Comparison of ENCODE assay signal across 27 cellular contexts in the genomic region with DNA sequence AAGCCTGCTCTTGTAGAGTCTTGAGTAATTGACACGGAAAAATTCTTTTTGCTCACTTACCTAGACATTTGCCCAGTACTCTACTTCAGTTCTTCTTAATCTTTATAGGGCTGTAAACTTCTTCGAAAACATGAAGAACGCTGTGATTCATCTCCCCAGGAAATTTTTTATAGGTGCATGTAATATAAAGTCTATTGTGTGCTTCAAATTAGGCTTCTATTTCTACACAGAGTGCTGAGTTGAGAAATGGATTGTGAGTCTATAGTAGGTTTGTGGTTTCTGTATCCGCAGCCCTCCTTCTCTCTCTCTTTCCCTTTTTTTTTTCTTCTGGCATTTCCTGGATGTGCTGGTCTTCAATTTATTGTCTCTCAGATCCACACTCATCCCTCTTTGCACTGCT.
DNase-seq lines count a peak whose midpoint lies in the region; ATAC-seq and TF ChIP-seq lines count a peak whose summit lies in the region.
"Had no signal": no experiment of that assay in that cellular context is flagged by ENCODE, and none has a peak within 500 bp of the region (broad histone marks: within the 10 kb centered on the region; RNA-seq: fewer than 3 reads in every experiment).

No MANE protein-coding gene starts in this region.

- DNase-seq in EH (ENCODE audit: low read depth), result peak; percentile 74
- peak; percentile 17 for DNase-seq in HFF-Myc (ENCODE audit: extremely low read depth, low read depth)
- DNase-seq in mammary epithelial cell, result peak; percentile 90
- peak; percentile 13 for DNase-seq in stromal cell of bone marrow (ENCODE audit: low read depth)
- DNase-seq in DMS153 treated with DMSO at 0.1 percent for 48 hours (lab: John Stamatoyannopoulos, UW; ENCODE audit: unreplicated experiment), result no peak
- no peak for DNase-seq in central memory CD4-positive, alpha-beta T cell
- DNase-seq: activated CD4-positive, alpha-beta T cell treated with anti-CD3 and anti-CD28 coated beads for 4 hours; activated CD8-positive, alpha-beta memory T cell treated with anti-CD3 and anti-CD28 coated beads for 24 hours; activated naive CD4-positive, alpha-beta T cell; activated T-cell treated with anti-CD3 and anti-CD28 coated beads, Interleukin-2, amount 50 U/mL, for 4 hours; amniotic stem cell; CD8-positive, alpha-beta memory T cell; cortex of kidney; DMS153; esophagus squamous epithelium; islet precursor cell; KG1; NCI-H146; NCI-H524 treated with DMSO at 0.1 percent for 48 hours; right cardiac atrium; stimulated activated CD4-positive, alpha-beta T cell treated with anti-CD3 and anti-CD28 coated beads, Interleukin-4, amount 100 ng/mL, for 4 hours; stimulated activated naive CD4-positive, alpha-beta T cell; testis; uterus had no signal

- WGBS in mammary epithelial cell (ENCODE audit: low coverage, missing lambda C conversion rate), result 3% methylated on average over 4 of the region's 4 CpGs

- no peaks in the 10 kb centered on the region for H3K36me3 ChIP-seq in mammary epithelial cell (ENCODE audit: insufficient read depth, low read length)
- H3K36me3 ChIP-seq: cardiac muscle cell, esophagus squamous epithelium, uterus had no signal

- CTCF ChIA-PET in mammary epithelial cell (lab: Charles Lee; ENCODE audit: low non-redundant PET), result no interaction called here

- H3K9me3 ChIP-seq in mammary epithelial cell (replicated peaks; ENCODE audit: insufficient read depth, low read length), result no peaks in the 10 kb centered on the region
- H3K9me3 ChIP-seq: esophagus squamous epithelium, testis, uterus had no signal

- no peaks in the 10 kb centered on the region for H4K20me1 ChIP-seq in mammary epithelial cell (ENCODE audit: insufficient read depth, low read length)

- H3K9ac ChIP-seq in mammary epithelial cell (ENCODE audit: insufficient read depth, low read length), result no peak overlapping the region
- H3K9ac ChIP-seq: parathyroid adenoma had no signal

- H3K4me1 ChIP-seq in mammary epithelial cell (ENCODE audit: insufficient read depth, low read length), result peaks cover 20% of the 10 kb centered on the region
- H3K4me1 ChIP-seq: esophagus squamous epithelium, parathyroid adenoma, testis, uterus had no signal

- in situ Hi-C loops in mammary epithelial cell (cut with MboI; ENCODE audit: low sequenced_read_pairs in 2 of 2), result no loop called here

- H3K27ac ChIP-seq in mammary epithelial cell (ENCODE audit: insufficient read depth, low read depth, low read length), result peak overlapping the region; percentile 31
- H3K27ac ChIP-seq: cardiac muscle cell, esophagus squamous epithelium, parathyroid adenoma, testis, uterus had no signal

- no peak overlapping the region for H3K4me3 ChIP-seq in HFF-Myc (replicated peaks; ENCODE audit: low read depth, low read length)
- H3K4me3 ChIP-seq in mammary epithelial cell (replicated peaks in 1 of 3; ENCODE audit: insufficient read depth in 1 of 3, low read depth in 2 of 3, low read length in 3 of 3), result peak overlapping the region in 1 of 3 experiments; percentile 20
- H3K4me3 ChIP-seq: cardiac muscle cell, esophagus squamous epithelium, testis, uterus had no signal

- TF ChIP-seq CTCF in HFF-Myc (IDR thresholded peaks at IDR 0.05; ENCODE audit: low read depth, low read length, missing control alignments) (no peak), mammary epithelial cell (conservative IDR thresholded peaks at IDR 0.05 in 1 of 2, IDR thresholded peaks at IDR 0.05 in 1 of 2; ENCODE audit: extremely low read depth in 1 of 2, insufficient read depth in 1 of 2, low read depth in 1 of 2, low read length in 2 of 2) (no peak)

- intact Hi-C loops in mammary epithelial cell (cut with micrococcal nuclease), result no loop called here

- dilution Hi-C loops in mammary epithelial cell (cut with HindIII; ENCODE audit: low sequenced_read_pairs), result no loop called here

- peak overlapping the region; percentile 28 for H2AFZ ChIP-seq in mammary epithelial cell (ENCODE audit: low read depth, low read length)
- H2AFZ ChIP-seq: parathyroid adenoma had no signal

- H3K4me2 ChIP-seq in mammary epithelial cell (ENCODE audit: insufficient read depth, low read depth, low read length), result peak overlapping the region; percentile 76

- H3K79me2 ChIP-seq in mammary epithelial cell (ENCODE audit: insufficient read depth, low read length), result no peaks in the 10 kb centered on the region
- H3K79me2 ChIP-seq: parathyroid adenoma had no signal

- H3K27me3 ChIP-seq in mammary epithelial cell (ENCODE audit: insufficient read depth, low read length), result no peaks in the 10 kb centered on the region
- H3K27me3 ChIP-seq: cardiac muscle cell, esophagus squamous epithelium, testis, uterus had no signal

- no peak for ATAC-seq in HG03521 (IDR thresholded peaks at IDR 0.05; ENCODE audit: unreplicated experiment)
- ATAC-seq: activated T-cell treated with anti-CD3 and anti-CD28 coated beads, Interleukin-2, amount 50 U/mL, for 4 hours; right cardiac atrium had no signal

- BruUV-seq in mammary epithelial cell (replicated peaks; lab: Mats Ljungman, UMichigan), result no TSS peak

Comparison
In these comparisons a context has a peak if more than half of its experiments do, and no peak if none do; other contexts are left out.
1. DNase-seq: peak in EH (single experiment), HFF-Myc (single experiment), mammary epithelial cell (single experiment) and stromal cell of bone marrow (single experiment); none in DMS153 treated with DMSO at 0.1 percent for 48 hours (single experiment) and central memory CD4-positive, alpha-beta T cell (single experiment).